19 cellular contexts compared by ENCODE assay signal in genomic region chr16:6846452-6846851, GRCh38.
"Had no signal": no experiment of that assay in that cellular context is flagged by ENCODE, and none has a peak within 500 bp of the region (broad histone marks: within the 10 kb centered on the region; RNA-seq: fewer than 3 reads in every experiment).

No MANE protein-coding gene starts in this region.

- ATAC-seq: K562 had no signal

- H3K27ac ChIP-seq: SJSA1, SK-N-MC had no signal

- H3K36me3 ChIP-seq: SJSA1 had no signal

- H3K27me3 ChIP-seq: SJSA1 had no signal

- H3K4me1 ChIP-seq: SJSA1 had no signal

- H3K9me3 ChIP-seq: SJSA1 had no signal

- H3K4me3 ChIP-seq: K562, SJSA1, SK-N-MC had no signal

- DNase-seq: MM.1S, NCI-H1092 treated with DMSO at 0.1 percent for 48 hours, NCI-H1436, NCI-H187, NCI-H2029, NCI-H2081 treated with DMSO at 0.1 percent for 48 hours, NCI-H2171, NCI-H226, NCI-H446, NCI-H510A, NCI-H524 treated with DMSO at 0.1 percent for 48 hours, NCI-H69, NCI-H774, Right ventricle myocardium superior, RPMI8226, SIG-M5 had no signal
